31 cellular contexts compared by ENCODE assay signal in the genomic region with DNA sequence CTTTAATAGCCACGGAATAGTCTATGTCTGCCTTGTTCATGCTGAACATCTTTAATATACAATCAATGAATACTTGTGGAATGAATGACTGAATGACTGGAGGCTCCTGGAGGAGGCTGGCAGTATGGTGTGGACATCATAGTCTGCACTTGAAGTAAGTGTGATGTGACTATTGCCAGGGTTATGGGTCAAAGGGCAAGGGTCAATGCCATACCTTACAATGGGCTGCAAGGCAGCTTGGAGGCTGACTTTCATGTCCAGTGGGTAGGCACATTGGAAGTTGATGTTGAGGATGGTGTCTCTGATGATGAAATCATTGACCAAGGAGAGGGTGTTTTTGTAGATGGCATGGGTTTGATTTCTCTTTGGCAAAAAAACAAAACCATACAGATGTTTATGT. TPM values are rescaled to one million over a fixed set of nuclear protein-coding genes. Genes with fewer than 3 reads are reported as not detected.
"Had no signal": no experiment of that assay in that cellular context is flagged by ENCODE, and none has a peak within 500 bp of the region (broad histone marks: within the 10 kb centered on the region; RNA-seq: fewer than 3 reads in every experiment).

No MANE protein-coding gene starts in this region.

- H3K9me3 ChIP-seq: stomach, suprapubic skin, testis, thoracic aorta, thyroid gland, tibial artery, tibial nerve, transverse colon, upper lobe of left lung, upper lobe of right lung, uterus, vagina had no signal

- H3K27me3 ChIP-seq: stomach, suprapubic skin, testis, thyroid gland, tibial artery, tibial nerve, transverse colon, upper lobe of left lung, upper lobe of right lung, uterus, vagina had no signal

- DNase-seq: stimulated activated CD4-positive, alpha-beta T cell treated with anti-CD3 and anti-CD28 coated beads, Interleukin-2, amount 100 ng/mL, for 48 hours; stimulated activated CD4-positive, alpha-beta T cell treated with anti-CD3 and anti-CD28 coated beads, Interleukin-4, amount 100 ng/mL, for 1 hour; stimulated activated CD4-positive, alpha-beta T cell treated with anti-CD3 and anti-CD28 coated beads, Interleukin-4, amount 100 ng/mL, for 24 hours; stimulated activated CD4-positive, alpha-beta T cell treated with anti-CD3 and anti-CD28 coated beads, Interleukin-4, amount 100 ng/mL, for 4 hours; stimulated activated CD8-positive, alpha-beta memory T cell treated with anti-CD3 and anti-CD28 coated beads, Interleukin-4, amount 100 ng/mL, for 48 hours; stimulated activated naive B cell treated with anti-CD40 and anti-IgM and Interleukin-4, amounts not matched to agents 10 μg/mL and 1 μg/mL and 100 μg/mL, for 72 hours; stimulated activated naive CD4-positive, alpha-beta T cell; stimulated activated naive CD4-positive, alpha-beta T cell treated with Interleukin-2 at 50 U/mL for 16 hours; stimulated activated naive CD8-positive, alpha-beta T cell treated with anti-CD3 and anti-CD28 coated beads, Interleukin-15, amount 100 ng/mL, for 72 hours; stimulated activated naive CD8-positive, alpha-beta T cell treated with anti-CD3 and anti-CD28 coated beads, Interleukin-15, Interleukin-2, amounts not matched to agents 100 U/mL and 50 U/mL, for 24 hours; stomach; substantia nigra; testis; thyroid gland; tibial artery; transverse colon; trophoblast cell; upper lobe of left lung; upper lobe of right lung; uterus had no signal

- H3K4me3 ChIP-seq: stomach, suprapubic skin, testis, thoracic aorta, thyroid gland, tibial artery, tibial nerve, transverse colon, upper lobe of left lung, upper lobe of right lung, uterus, vagina had no signal

- ATAC-seq: stimulated activated effector memory CD8-positive, alpha-beta T cell treated with anti-CD3 and anti-CD28 coated beads, Interleukin-12 subunit alpha, Interleukin-12 subunit beta, amount 100 ng/mL, for 72 hours; stimulated activated memory B cell treated with anti-CD40 and anti-IgM and Interleukin-4, amounts not matched to agents 10 μg/mL and 1 μg/mL and 100 μg/mL, for 72 hours; stimulated activated naive B cell treated with anti-CD40 and anti-IgM and Interleukin-4, amounts not matched to agents 10 μg/mL and 1 μg/mL and 100 μg/mL, for 72 hours; stimulated activated naive CD8-positive, alpha-beta T cell treated with anti-CD3 and anti-CD28 coated beads, Interleukin-15, amount 100 ng/mL, for 72 hours; stimulated activated naive CD8-positive, alpha-beta T cell treated with anti-CD3 and anti-CD28 coated beads, Interleukin-15, Interleukin-2, amounts not matched to agents 100 U/mL and 50 U/mL, for 24 hours; upper lobe of right lung had no signal

- H3K4me1 ChIP-seq: stomach, suprapubic skin, testis, thyroid gland, tibial artery, tibial nerve, transverse colon, upper lobe of left lung, upper lobe of right lung, uterus, vagina had no signal

- H3K27ac ChIP-seq: stomach, suprapubic skin, testis, thoracic aorta, thyroid gland, tibial artery, tibial nerve, transverse colon, upper lobe of left lung, upper lobe of right lung, uterus, vagina had no signal

- FAIRE-seq: urothelium cell line had no signal

- H3K36me3 ChIP-seq: stomach, suprapubic skin, thoracic aorta, thyroid gland, tibial artery, tibial nerve, transverse colon, upper lobe of left lung, upper lobe of right lung, uterus, vagina had no signal

RNA-seq across cellular contexts. Expression of a gene that starts 7.9 kb away (rescaled TPM):
- total RNA-seq: subcutaneous adipose tissue, temporal lobe, upper lobe of right lung, uterus, vagina had no signal

RNA-seq across cellular contexts. Expression of a gene that starts 33.1 kb away (rescaled TPM):
- total RNA-seq: subcutaneous adipose tissue, suprapubic skin, temporal lobe, thoracic aorta, thyroid gland, tibial nerve, transverse colon, upper lobe of left lung, upper lobe of right lung, ureter, urinary bladder, uterus, vagina had no signal
- polyA plus RNA-seq: urinary bladder had no signal
